ENCODE assay signal across 14 cellular contexts in the genomic region with DNA sequence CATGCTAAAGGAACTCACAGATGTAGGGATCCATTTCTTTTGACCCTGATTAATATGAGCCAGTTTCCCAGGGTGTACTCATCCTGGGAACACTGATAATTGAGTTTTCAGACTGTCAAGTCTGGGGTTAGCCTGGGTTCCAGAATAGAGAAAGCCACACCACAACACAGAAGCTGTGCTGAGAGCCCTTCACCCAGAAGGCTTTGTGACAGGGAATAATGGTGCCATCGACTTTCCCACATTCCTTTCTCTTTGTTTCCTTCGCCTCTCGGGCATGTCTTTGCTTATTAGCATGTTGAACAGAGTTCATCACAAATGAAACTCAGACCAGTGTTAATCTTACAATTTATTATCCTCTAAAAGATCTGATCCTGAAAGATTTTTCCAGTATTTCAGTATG.
A peak's percentile ranks its signal among the peaks of the same experiment; 100 is the strongest.
DNase-seq lines count a peak whose midpoint lies in the region; ATAC-seq and TF ChIP-seq lines count a peak whose summit lies in the region.
"Had no signal": no experiment of that assay in that cellular context is flagged by ENCODE, and none has a peak within 500 bp of the region (broad histone marks: within the 10 kb centered on the region; RNA-seq: fewer than 3 reads in every experiment).

No MANE protein-coding gene starts in this region.

- peaks cover 25% of the 10 kb centered on the region for H3K36me3 ChIP-seq in BLaER1
- H3K36me3 ChIP-seq in esophagus squamous epithelium: peaks cover 0 to 24% (median 0%) of the 10 kb centered on the region in 3 donors
- H3K36me3 ChIP-seq in psoas muscle (ENCODE audit: insufficient read depth in 1 of 2, low read depth in 1 of 2): no peaks in the 10 kb centered on the region

- H3K27ac ChIP-seq in BLaER1 (0 out of 2 replicates have a peak overlapping the region, but pooled peaks have one; percentile 3), esophagus squamous epithelium (peak overlapping the region; percentile 72 to 92 (median 82)), psoas muscle (peak overlapping the region; percentile 76)
- H3K27ac ChIP-seq: RWPE1 had no signal

- no peaks in the 10 kb centered on the region for H4K20me1 ChIP-seq in BLaER1

- H3K4me1 ChIP-seq in BLaER1: peaks cover 80% of the 10 kb centered on the region
- H3K4me1 ChIP-seq in esophagus squamous epithelium: peaks cover 60 to 100% (median 89%) of the 10 kb centered on the region in 3 donors
- peaks cover 56% of the 10 kb centered on the region for H3K4me1 ChIP-seq in psoas muscle

- no peaks in the 10 kb centered on the region for H3K9me3 ChIP-seq in BLaER1
- H3K9me3 ChIP-seq in esophagus squamous epithelium: no peaks in the 10 kb centered on the region
- H3K9me3 ChIP-seq in psoas muscle: no peaks in the 10 kb centered on the region

- no peak for DNase-seq in WTC11 (ENCODE audit: low spot score)
- DNase-seq in esophagus squamous epithelium (lab: John Stamatoyannopoulos, UW): no peak
- DNase-seq in psoas muscle: no peak
- no peak for DNase-seq in glomerular visceral epithelial cell (ENCODE audit: extremely low spot score)
- DNase-seq in Calu3: no peak
- no peak for DNase-seq in GM19240 (ENCODE audit: insufficient read length, low spot score)
- DNase-seq in GF-D8 (lab: John Stamatoyannopoulos, UW): no peak
- DNase-seq: DMS53, NCI-H146, NCI-H748 treated with DMSO at 0.1 percent for 48 hours had no signal

- CTCF ChIA-PET in WTC11 (lab: Charles Lee) (interaction anchor here (1.2 kb wide), 3 partner anchors 9 to 59 kb away, joined by 3 to 4 read pairs (median 4); no protein-coding TSS in a partner anchor), Calu3 (lab: Charles Lee) (interaction anchor here (0.6 kb wide), 1 partner anchor 17 kb away, joined by 3 read pairs; no protein-coding TSS in a partner anchor)

- H3K4me3 ChIP-seq in BLaER1: no peak overlapping the region
- H3K4me3 ChIP-seq in esophagus squamous epithelium: no peak overlapping the region
- no peak overlapping the region for H3K4me3 ChIP-seq in psoas muscle
- H3K4me3 ChIP-seq: GM12878 had no signal

- POLR2A ChIA-PET in WTC11 (lab: Charles Lee): no interaction called here

- ATAC-seq in WTC11: no peak
- ATAC-seq in psoas muscle: no peak
- ATAC-seq: esophagus mucosa, GM12878 had no signal

- TF ChIP-seq CTCF in WTC11 (IDR thresholded peaks at IDR 0.05) (no peak), esophagus squamous epithelium (IDR thresholded peaks at IDR 0.05) (no peak), psoas muscle (IDR thresholded peaks at IDR 0.05) (no peak), Calu3 (IDR thresholded peaks at IDR 0.05; ENCODE audit: unreplicated experiment) (no peak)

- no peaks in the 10 kb centered on the region for H3K4me1 Mint-ChIP-seq in WTC11
- H3K4me1 Mint-ChIP-seq in Calu3 (ENCODE audit: low read depth, unreplicated experiment): peaks cover 10% of the 10 kb centered on the region

- H3K4me3 Mint-ChIP-seq in WTC11 (no peak overlapping the region), Calu3 (ENCODE audit: low read depth, unreplicated experiment) (no peak overlapping the region)

- H3K27me3 Mint-ChIP-seq in WTC11 (ENCODE audit: low read depth): no peaks in the 10 kb centered on the region
- no peaks in the 10 kb centered on the region for H3K27me3 Mint-ChIP-seq in Calu3 (ENCODE audit: unreplicated experiment)

- H3K36me3 Mint-ChIP-seq in WTC11: no peaks in the 10 kb centered on the region
- peaks cover 9% of the 10 kb centered on the region for H3K36me3 Mint-ChIP-seq in Calu3 (ENCODE audit: insufficient read depth, unreplicated experiment)

- intact Hi-C loops in esophagus squamous epithelium (cut with DNase I): no loop called here
- intact Hi-C loops in psoas muscle (cut with DNase I): no loop called here
- intact Hi-C loops in Calu3 (cut with micrococcal nuclease; ENCODE audit: unreplicated experiment): no loop called here

- peak overlapping the region; percentile 75 for H3K4me2 ChIP-seq in BLaER1

- no peak for TF ChIP-seq POLR2A in esophagus squamous epithelium (IDR thresholded peaks at IDR 0.05)

- H3K27me3 ChIP-seq in BLaER1 (no peaks in the 10 kb centered on the region), esophagus squamous epithelium (no peaks in the 10 kb centered on the region), psoas muscle (ENCODE audit: insufficient read depth in 3 of 3, low read length in 2 of 3) (no peaks in the 10 kb centered on the region)

- no peak overlapping the region for H3K9ac ChIP-seq in BLaER1

- H3K27ac Mint-ChIP-seq in WTC11 (peak overlapping the region; percentile 19; the same call in 1 of the 2 replicates), Calu3 (ENCODE audit: unreplicated experiment) (no peak overlapping the region)

- H3K9me3 Mint-ChIP-seq in WTC11 (no peaks in the 10 kb centered on the region), Calu3 (ENCODE audit: low read depth, unreplicated experiment) (no peaks in the 10 kb centered on the region)

- no TSS peak for BruUV-seq in Calu3 (replicated peaks; lab: Mats Ljungman, UMichigan)

- WGBS in esophagus squamous epithelium, 2 donors: 16 to 45% methylated on average over 3 of the region's 3 CpGs
- 70 to 73% (median 72%) methylated on average over 3 of the region's 3 CpGs for WGBS in psoas muscle, 3 donors

TF ChIP-seq in WTC11, 78 proteins besides CTCF, POLR2A, EP300 and RAD21:
- TF ChIP-seq IRF1 (CRISPR knock-in tag; IDR thresholded peaks at IDR 0.05) (no peak), PREB (CRISPR knock-in tag; IDR thresholded peaks at IDR 0.05; ENCODE audit: borderline replicate concordance) (no peak), ZNF423 (CRISPR knock-in tag; IDR thresholded peaks at IDR 0.05) (no peak), IRF2 (CRISPR knock-in tag; IDR thresholded peaks at IDR 0.05; ENCODE audit: borderline replicate concordance, low read depth) (no peak)
- TF ChIP-seq, protein P1, sequence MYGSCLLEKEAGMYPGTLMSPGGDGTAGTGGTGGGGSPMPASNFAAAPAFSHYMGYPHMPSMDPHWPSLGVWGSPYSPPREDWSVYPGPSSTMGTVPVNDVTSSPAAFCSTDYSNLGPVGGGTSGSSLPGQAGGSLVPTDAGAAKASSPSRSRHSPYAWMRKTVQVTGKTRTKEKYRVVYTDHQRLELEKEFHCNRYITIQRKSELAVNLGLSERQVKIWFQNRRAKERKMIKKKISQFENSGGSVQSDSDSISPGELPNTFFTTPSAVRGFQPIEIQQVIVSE (CRISPR knock-in tag; IDR thresholded peaks at IDR 0.05; ENCODE audit: borderline replicate concordance): no peak

Comparison
In these comparisons a context has a peak if more than half of its experiments do, and no peak if none do; other contexts are left out.
1. H3K27ac ChIP-seq: peak in every context shown above with its lines; median percentile 82 in esophagus squamous epithelium; 76 in psoas muscle; 3 in BLaER1.